2 cellular contexts compared by ENCODE assay signal in genomic region chr2:70566906-70567305, GRCh38.
TF ChIP-seq lines count a peak whose summit lies in the region.

No MANE protein-coding gene starts in this region.

TF ChIP-seq in HepG2, 621 proteins besides CTCF, POLR2A, EP300 and RAD21 (continued from another document):
- TF ChIP-seq ZSCAN5A (CRISPR knock-in tag; IDR thresholded peaks at IDR 0.05; ENCODE audit: borderline replicate concordance) = no peak
- no peak for TF ChIP-seq MXD3 (CRISPR knock-in tag; IDR thresholded peaks at IDR 0.05)
- TF ChIP-seq ZNF44 (CRISPR knock-in tag; IDR thresholded peaks at IDR 0.05) = no peak
- TF ChIP-seq TBX3 (IDR thresholded peaks at IDR 0.05; ENCODE audit: borderline replicate concordance) = no peak

TF ChIP-seq in SK-N-SH treated with all-trans-retinoic acid at 6 μM for 48 hours, 23 proteins besides CTCF, POLR2A, EP300 and RAD21 (continued from another document):
- no peak for TF ChIP-seq CREB5 (CRISPR knock-in tag; IDR thresholded peaks at IDR 0.05; ENCODE audit: low read depth)
- TF ChIP-seq TOX (CRISPR knock-in tag; IDR thresholded peaks at IDR 0.05; ENCODE audit: borderline replicate concordance) = no peak
- no peak for TF ChIP-seq TSHZ2 (CRISPR knock-in tag; IDR thresholded peaks at IDR 0.05)
- TF ChIP-seq ARNTL (CRISPR knock-in tag; IDR thresholded peaks at IDR 0.05; ENCODE audit: borderline replicate concordance, low read depth) = no peak
- no peak for TF ChIP-seq CSRNP3 (CRISPR knock-in tag; IDR thresholded peaks at IDR 0.05)
- TF ChIP-seq PPARA (CRISPR knock-in tag; IDR thresholded peaks at IDR 0.05; ENCODE audit: borderline replicate concordance) = no peak
- TF ChIP-seq ZNF565 (CRISPR knock-in tag; conservative IDR thresholded peaks at IDR 0.05; ENCODE audit: low read depth) = no peak
- no peak for TF ChIP-seq PATZ1 (CRISPR knock-in tag; IDR thresholded peaks at IDR 0.05; ENCODE audit: borderline replicate concordance)
- TF ChIP-seq GLIS3 (CRISPR knock-in tag; IDR thresholded peaks at IDR 0.05) = no peak
- TF ChIP-seq POU6F1 (CRISPR knock-in tag; IDR thresholded peaks at IDR 0.05; ENCODE audit: borderline replicate concordance, low read depth) = no peak
- TF ChIP-seq SNAI2 (CRISPR knock-in tag; IDR thresholded peaks at IDR 0.05) = no peak
- TF ChIP-seq ZC3H10 (CRISPR knock-in tag; IDR thresholded peaks at IDR 0.05) = no peak
TF ChIP-seq in SK-N-SH treated with all-trans-retinoic acid at 6 μM for 48 hours: peak in this region for 0.
